In genomic region chr11:134254433-134254832, GRCh38 we compare ENCODE assay signal across 11 cellular contexts. TPM values are rescaled to one million over a fixed set of nuclear protein-coding genes. Genes with fewer than 3 reads are reported as not detected.
A peak's percentile ranks its signal among the peaks of the same experiment; 100 is the strongest.
DNase-seq lines count a peak whose midpoint lies in the region; ATAC-seq lines count a peak whose summit lies in the region.
"Had no signal": no experiment of that assay in that cellular context is flagged by ENCODE, and none has a peak within 500 bp of the region (broad histone marks: within the 10 kb centered on the region; RNA-seq: fewer than 3 reads in every experiment).

No MANE protein-coding gene starts in this region.

- peak overlapping the region; percentile 90 for H3K4me3 Mint-ChIP-seq in activated CD4-positive, alpha-beta T cell treated with anti-CD3 and anti-CD28 coated beads for 36 hours
- peak overlapping the region; percentile 89 for H3K4me3 Mint-ChIP-seq in activated CD4-positive, alpha-beta memory T cell treated with anti-CD3 and anti-CD28 coated beads for 36 hours
- peak overlapping the region; percentile 88 to 91 for H3K4me3 Mint-ChIP-seq in stimulated activated naive CD8-positive, alpha-beta T cell treated with anti-CD3 and anti-CD28 coated beads, Interleukin-15, amount 100 ng/mL, for 72 hours

- H3K36me3 Mint-ChIP-seq in activated CD4-positive, alpha-beta T cell treated with anti-CD3 and anti-CD28 coated beads for 36 hours (ENCODE audit: low read depth) = peaks cover 9% of the 10 kb centered on the region
- peaks cover 12% of the 10 kb centered on the region for H3K36me3 Mint-ChIP-seq in activated CD4-positive, alpha-beta memory T cell treated with anti-CD3 and anti-CD28 coated beads for 36 hours

- H3K4me1 Mint-ChIP-seq in activated CD4-positive, alpha-beta T cell treated with anti-CD3 and anti-CD28 coated beads for 36 hours = peaks cover 26% of the 10 kb centered on the region
- peaks cover 30% of the 10 kb centered on the region for H3K4me1 Mint-ChIP-seq in activated CD4-positive, alpha-beta memory T cell treated with anti-CD3 and anti-CD28 coated beads for 36 hours (ENCODE audit: low read depth)
- peaks cover 33% of the 10 kb centered on the region for H3K4me1 Mint-ChIP-seq in stimulated activated naive CD8-positive, alpha-beta T cell treated with anti-CD3 and anti-CD28 coated beads, Interleukin-15, amount 100 ng/mL, for 72 hours

- peaks cover 4% of the 10 kb centered on the region for H3K4me1 ChIP-seq in iPS-15b (ENCODE audit: control insufficient read depth, insufficient read depth, low read length)

- intact Hi-C loops in activated CD4-positive, alpha-beta T cell treated with anti-CD3 and anti-CD28 coated beads for 36 hours (cut with DNase I, micrococcal nuclease) = loop anchor here (5.0 kb wide), 2 partner anchors 47 to 78 kb away; partner anchors contain the start of gene GLB1L2 (in 1 of the 2)
- intact Hi-C loops in activated CD4-positive, alpha-beta memory T cell treated with anti-CD3 and anti-CD28 coated beads for 36 hours (cut with micrococcal nuclease) = loop anchor here (5.0 kb wide), 1 partner anchor 307 kb away; no protein-coding TSS in a partner anchor

- ATAC-seq in activated CD4-positive, alpha-beta T cell treated with anti-CD3 and anti-CD28 coated beads for 36 hours = no peak
- no peak for ATAC-seq in stimulated activated naive CD8-positive, alpha-beta T cell treated with anti-CD3 and anti-CD28 coated beads, Interleukin-15, amount 100 ng/mL, for 72 hours

- CTCF ChIA-PET in activated CD4-positive, alpha-beta T cell treated with anti-CD3 and anti-CD28 coated beads for 36 hours (lab: Charles Lee) = interaction anchor here (1.0 to 3.8 kb wide), 8 partner anchors 7 to 67 kb away, joined by 3 to 33 read pairs (median 3); partner anchors contain the start of genes GLB1L3, NCAPD3 and VPS26B
- CTCF ChIA-PET in activated CD4-positive, alpha-beta memory T cell treated with anti-CD3 and anti-CD28 coated beads for 36 hours (lab: Charles Lee) = interaction anchor here (1.0 to 5.0 kb wide), 7 partner anchors 8 to 326 kb away, joined by 3 to 32 read pairs (median 6); partner anchors contain the start of genes GLB1L3, NCAPD3 and VPS26B

- H3K27me3 Mint-ChIP-seq in activated CD4-positive, alpha-beta T cell treated with anti-CD3 and anti-CD28 coated beads for 36 hours = no peaks in the 10 kb centered on the region
- no peaks in the 10 kb centered on the region for H3K27me3 Mint-ChIP-seq in activated CD4-positive, alpha-beta memory T cell treated with anti-CD3 and anti-CD28 coated beads for 36 hours
- no peaks in the 10 kb centered on the region for H3K27me3 Mint-ChIP-seq in stimulated activated naive CD8-positive, alpha-beta T cell treated with anti-CD3 and anti-CD28 coated beads, Interleukin-15, amount 100 ng/mL, for 72 hours

- H3K27ac Mint-ChIP-seq in activated CD4-positive, alpha-beta T cell treated with anti-CD3 and anti-CD28 coated beads for 36 hours = no peak overlapping the region
- H3K27ac Mint-ChIP-seq in activated CD4-positive, alpha-beta memory T cell treated with anti-CD3 and anti-CD28 coated beads for 36 hours = no peak overlapping the region
- no peak overlapping the region for H3K27ac Mint-ChIP-seq in stimulated activated naive CD8-positive, alpha-beta T cell treated with anti-CD3 and anti-CD28 coated beads, Interleukin-15, amount 100 ng/mL, for 72 hours

- H3K36me3 ChIP-seq in iPS-15b (ENCODE audit: control insufficient read depth, insufficient read depth, low read length) = peaks cover 13% of the 10 kb centered on the region

- no peaks in the 10 kb centered on the region for H3K27me3 ChIP-seq in iPS-15b (ENCODE audit: control insufficient read depth, insufficient read depth, low read length)

- no peaks in the 10 kb centered on the region for H3K9me3 ChIP-seq in iPS-15b (ENCODE audit: control insufficient read depth, insufficient read depth, low read length)

- no peak overlapping the region for H3K9ac ChIP-seq in iPS-15b (ENCODE audit: low read depth, low read length)

- no peak for DNase-seq in activated CD4-positive, alpha-beta T cell treated with anti-CD3 and anti-CD28 coated beads for 36 hours
- DNase-seq in activated CD4-positive, alpha-beta T cell treated with anti-CD3 and anti-CD28 coated beads, Interleukin-2, amount 50 U/mL, for 1 hour = no peak
- no peak for DNase-seq in activated CD4-positive, alpha-beta memory T cell treated with anti-CD3 and anti-CD28 coated beads for 36 hours
- DNase-seq in stimulated activated naive CD8-positive, alpha-beta T cell treated with anti-CD3 and anti-CD28 coated beads, Interleukin-15, amount 100 ng/mL, for 72 hours = no peak
- DNase-seq in HK-2 (ENCODE audit: unreplicated experiment) (no peak), NCI-H1105 treated with DMSO at 0.1 percent for 48 hours (lab: John Stamatoyannopoulos, UW) (no peak), cerebellum (ENCODE audit: low spot score) (no peak)
- DNase-seq: NCI-H1436 treated with DMSO at 0.1 percent for 48 hours had no signal

- POLR2A ChIA-PET in activated CD4-positive, alpha-beta T cell treated with anti-CD3 and anti-CD28 coated beads for 36 hours (lab: Charles Lee) = interaction anchor here (0.6 to 2.5 kb wide), 3 partner anchors 19 to 136 kb away, joined by 3 to 14 read pairs (median 4); partner anchors contain the start of genes NCAPD3 and VPS26B
- POLR2A ChIA-PET in activated CD4-positive, alpha-beta memory T cell treated with anti-CD3 and anti-CD28 coated beads for 36 hours (lab: Charles Lee) = interaction anchor here (7.9 kb wide), 1 partner anchor 30 kb away, joined by 67 read pairs; the partner anchor contains the start of genes NCAPD3 and VPS26B

- H3K4me3 ChIP-seq in iPS-15b (ENCODE audit: low read depth, low read length) = peak overlapping the region; percentile 87

- no peaks in the 10 kb centered on the region for H3K9me3 Mint-ChIP-seq in activated CD4-positive, alpha-beta T cell treated with anti-CD3 and anti-CD28 coated beads for 36 hours (ENCODE audit: low read depth)
- no peaks in the 10 kb centered on the region for H3K9me3 Mint-ChIP-seq in activated CD4-positive, alpha-beta memory T cell treated with anti-CD3 and anti-CD28 coated beads for 36 hours
- no peaks in the 10 kb centered on the region for H3K9me3 Mint-ChIP-seq in stimulated activated naive CD8-positive, alpha-beta T cell treated with anti-CD3 and anti-CD28 coated beads, Interleukin-15, amount 100 ng/mL, for 72 hours

RNA-seq across cellular contexts. Expression of gene ACAD8, which starts 1.1 kb away (rescaled TPM):
- total RNA-seq in activated CD4-positive, alpha-beta T cell treated with anti-CD3 and anti-CD28 coated beads for 36 hours = 10 to 100 TPM; 12.4 to 16.6 TPM
- 10 to 100 TPM; 20.9 to 22.1 TPM for total RNA-seq in activated CD4-positive, alpha-beta memory T cell treated with anti-CD3 and anti-CD28 coated beads for 36 hours
- 22.8 TPM for total RNA-seq in cerebellum

RNA-seq across cellular contexts. Expression of gene THYN1, which starts 1.3 kb away (rescaled TPM):
- 10 to 100 TPM; 75.5 to 89.5 TPM for total RNA-seq in activated CD4-positive, alpha-beta T cell treated with anti-CD3 and anti-CD28 coated beads for 36 hours
- 10 to 100 TPM; 74.0 to 74.3 TPM for total RNA-seq in activated CD4-positive, alpha-beta memory T cell treated with anti-CD3 and anti-CD28 coated beads for 36 hours
- total RNA-seq in cerebellum = 24.6 TPM

RNA-seq across cellular contexts. Expression of gene GLB1L3, which starts 21.7 kb away (rescaled TPM):
- 10 to 100 TPM; 11.7 to 12.2 TPM for total RNA-seq in activated CD4-positive, alpha-beta T cell treated with anti-CD3 and anti-CD28 coated beads for 36 hours
- total RNA-seq in activated CD4-positive, alpha-beta memory T cell treated with anti-CD3 and anti-CD28 coated beads for 36 hours = 1 to 10 TPM; 7.1 to 8.6 TPM
- total RNA-seq in cerebellum = 0.45 TPM
- total RNA-seq: mucosa of gallbladder, ureter had no signal

RNA-seq across cellular contexts. Expression of gene VPS26B, which starts 30.0 kb away (rescaled TPM):
- total RNA-seq in activated CD4-positive, alpha-beta T cell treated with anti-CD3 and anti-CD28 coated beads for 36 hours = 10 to 100 TPM; 32.4 to 32.5 TPM
- total RNA-seq in activated CD4-positive, alpha-beta memory T cell treated with anti-CD3 and anti-CD28 coated beads for 36 hours = 10 to 100 TPM; 36.2 to 38.8 TPM
- total RNA-seq in cerebellum = 66.1 TPM

RNA-seq across cellular contexts. Expression of gene NCAPD3, which starts 30.7 kb away (rescaled TPM):
- total RNA-seq in activated CD4-positive, alpha-beta T cell treated with anti-CD3 and anti-CD28 coated beads for 36 hours = 10 to 100 TPM; 78.9 to 92.1 TPM
- total RNA-seq in activated CD4-positive, alpha-beta memory T cell treated with anti-CD3 and anti-CD28 coated beads for 36 hours = 100 to 1,000 TPM in 1 of 2 experiments, 10 to 100 TPM in 1; 94.6 to 101 TPM
- 26.4 TPM for total RNA-seq in cerebellum
